Comparison of ENCODE assay signal across 25 cellular contexts in the genomic region with DNA sequence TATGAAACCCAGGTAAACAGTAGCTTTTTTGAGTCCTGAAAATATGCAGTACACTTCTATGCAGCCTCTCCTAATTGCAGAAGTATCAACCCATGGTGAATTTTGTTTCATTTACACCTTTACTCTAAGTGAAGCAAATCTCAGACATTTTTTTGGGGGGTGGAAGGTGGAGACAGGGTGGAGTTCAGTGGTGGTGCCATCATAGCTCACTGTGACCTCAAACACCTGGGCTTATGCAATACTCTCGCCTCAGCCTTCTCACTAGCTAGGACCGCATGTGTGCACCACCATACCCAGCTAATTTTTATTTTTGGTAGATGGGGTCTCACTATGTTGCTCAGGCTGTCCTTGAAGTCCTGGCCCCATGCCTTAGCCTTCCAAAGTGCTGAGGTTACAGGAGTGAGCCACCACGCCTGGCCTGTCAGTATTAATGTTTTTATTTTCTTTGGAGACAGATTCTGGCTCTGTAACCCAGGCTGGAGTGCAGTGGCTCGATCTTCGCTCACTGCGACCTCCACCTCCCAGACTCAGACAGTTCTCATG.
A peak's percentile ranks its signal among the peaks of the same experiment; 100 is the strongest.
DNase-seq lines count a peak whose midpoint lies in the region; ATAC-seq and TF ChIP-seq lines count a peak whose summit lies in the region.
"Had no signal": no experiment of that assay in that cellular context is flagged by ENCODE, and none has a peak within 500 bp of the region (broad histone marks: within the 10 kb centered on the region; RNA-seq: fewer than 3 reads in every experiment).

No MANE protein-coding gene starts in this region.

- no peak overlapping the region for H3K9ac ChIP-seq in KMS-11

- H3K36me3 ChIP-seq in KMS-11 (ENCODE audit: insufficient read depth) (no peaks in the 10 kb centered on the region), neutrophil (no peaks in the 10 kb centered on the region)
- H3K36me3 ChIP-seq: left ventricle myocardium inferior, SJSA1 had no signal

- no peak overlapping the region for H3K4me3 ChIP-seq in KMS-11 (IDR thresholded peaks at IDR 0.05; ENCODE audit: insufficient read depth, low read depth, low read length)
- no peak overlapping the region for H3K4me3 ChIP-seq in neutrophil (ENCODE audit: low read depth in 1 of 2, low read length in 1 of 2)
- H3K4me3 ChIP-seq: left ventricle myocardium inferior, mucosa of descending colon, SJSA1, smooth muscle cell had no signal

- H3K27ac ChIP-seq in KMS-11 = no peak overlapping the region
- peak overlapping the region; percentile 38 for H3K27ac ChIP-seq in neutrophil
- H3K27ac ChIP-seq: left ventricle myocardium inferior, SJSA1, VCaP had no signal

- peaks cover 61% of the 10 kb centered on the region for H3K4me1 ChIP-seq in KMS-11 (ENCODE audit: low read depth, poor library complexity, severe bottlenecking)
- H3K4me1 ChIP-seq in neutrophil (ENCODE audit: control insufficient read depth in 1 of 2, insufficient read depth in 1 of 2, low read depth in 1 of 2, low read length in 1 of 2) = peaks cover 46 to 69% of the 10 kb centered on the region in 2 experiments

- H2AFZ ChIP-seq in KMS-11 (ENCODE audit: low read depth) = no peak overlapping the region

- POLR2A ChIA-PET in activated naive CD8-positive, alpha-beta T cell treated with anti-CD3 and anti-CD28 coated beads, Interleukin-2, amount 10 ng/mL, durations not matched to agents 7 days and 5 days (lab: Charles Lee) = interaction anchor here (0.5 to 1.8 kb wide), 6 partner anchors 9 to 113 kb away, joined by 3 to 10 read pairs (median 4); no protein-coding TSS in a partner anchor

- H3K4me3 Mint-ChIP-seq in activated T-cell treated with anti-CD3 and anti-CD28 coated beads, Interleukin-2, amount 50 U/mL, for 72 hours = peak overlapping the region; percentile 60 to 81
- H3K4me3 Mint-ChIP-seq in activated naive CD8-positive, alpha-beta T cell treated with anti-CD3 and anti-CD28 coated beads, Interleukin-2, amount 10 ng/mL, durations not matched to agents 7 days and 5 days = peak overlapping the region; percentile 7
- H3K4me3 Mint-ChIP-seq: T-helper 1 cell treated with Interleukin-12 subunit alpha and Interleukin-12 subunit beta and Interleukin-4 antibody, amounts not matched to agents 30 μg/mL and 1 μg/mL, for 36 hours had no signal

- no peaks in the 10 kb centered on the region for H3K9me3 Mint-ChIP-seq in activated T-cell treated with anti-CD3 and anti-CD28 coated beads, Interleukin-2, amount 50 U/mL, for 72 hours
- no peaks in the 10 kb centered on the region for H3K9me3 Mint-ChIP-seq in activated naive CD8-positive, alpha-beta T cell treated with anti-CD3 and anti-CD28 coated beads, Interleukin-2, amount 10 ng/mL, durations not matched to agents 7 days and 5 days
- H3K9me3 Mint-ChIP-seq: CD4-positive, CD25-positive, alpha-beta regulatory T cell; T-helper 1 cell treated with Interleukin-12 subunit alpha and Interleukin-12 subunit beta and Interleukin-4 antibody, amounts not matched to agents 30 μg/mL and 1 μg/mL, for 36 hours had no signal

- peak; percentile 31 to 35 for ATAC-seq in activated T-cell treated with anti-CD3 and anti-CD28 coated beads, Interleukin-2, amount 50 U/mL, for 72 hours (replicated peaks in 1 of 2)
- ATAC-seq in activated naive CD8-positive, alpha-beta T cell treated with anti-CD3 and anti-CD28 coated beads, Interleukin-2, amount 10 ng/mL, durations not matched to agents 7 days and 5 days (ENCODE audit: low read depth) = no peak
- ATAC-seq in GM18907 (IDR thresholded peaks at IDR 0.05; ENCODE audit: unreplicated experiment) (no peak), left lobe of liver (no peak)
- ATAC-seq: mucosa of descending colon had no signal

- no peaks in the 10 kb centered on the region for H4K20me1 ChIP-seq in KMS-11 (ENCODE audit: insufficient read depth)

- H3K27ac Mint-ChIP-seq in activated T-cell treated with anti-CD3 and anti-CD28 coated beads, Interleukin-2, amount 50 U/mL, for 72 hours = peak overlapping the region; percentile 82
- H3K27ac Mint-ChIP-seq in activated naive CD8-positive, alpha-beta T cell treated with anti-CD3 and anti-CD28 coated beads, Interleukin-2, amount 10 ng/mL, durations not matched to agents 7 days and 5 days = peak overlapping the region; percentile 40

- H3K27me3 ChIP-seq in KMS-11 (ENCODE audit: insufficient read depth, low read depth) (no peaks in the 10 kb centered on the region), neutrophil (no peaks in the 10 kb centered on the region)
- H3K27me3 ChIP-seq: SJSA1 had no signal

- H3K4me1 Mint-ChIP-seq in activated T-cell treated with anti-CD3 and anti-CD28 coated beads, Interleukin-2, amount 50 U/mL, for 72 hours (ENCODE audit: low read depth) = peaks cover 88% of the 10 kb centered on the region
- H3K4me1 Mint-ChIP-seq in activated naive CD8-positive, alpha-beta T cell treated with anti-CD3 and anti-CD28 coated beads, Interleukin-2, amount 10 ng/mL, durations not matched to agents 7 days and 5 days = peaks cover 75% of the 10 kb centered on the region

- DNase-seq in activated T-cell treated with anti-CD3 and anti-CD28 coated beads, Interleukin-2, amount 50 U/mL, for 72 hours = no peak
- DNase-seq in activated T-cell treated with anti-CD3 and anti-CD28 coated beads for 4 hours (no peak), left lobe of liver (ENCODE audit: low spot score) (no peak), NCI-H748 treated with DMSO at 0.1 percent for 48 hours (lab: John Stamatoyannopoulos, UW) (no peak)
- no peak for DNase-seq in activated naive CD8-positive, alpha-beta T cell treated with anti-CD3 and anti-CD28 coated beads, Interleukin-2, amount 10 ng/mL, durations not matched to agents 7 days and 5 days
- DNase-seq: activated effector memory CD4-positive, alpha-beta T cell treated with anti-CD3 and anti-CD28 coated beads, Interleukin-2, amount 50 U/mL, for 16 hours; CD4-positive, CD25-positive, alpha-beta regulatory T cell; cerebellar nuclear complex; DMS53; effector CD8-positive, alpha-beta T cell; glutamatergic neuron; Karpas-422; left ventricle myocardium inferior; mucosa of descending colon; NCI-H1105; NCI-H526 treated with DMSO at 0.1 percent for 48 hours; nucleus accumbens; stimulated activated CD4-positive, alpha-beta T cell treated with anti-CD3 and anti-CD28 coated beads, Interleukin-4, amount 100 ng/mL, for 24 hours had no signal

- TF ChIP-seq CTCF in KMS-11 (conservative IDR thresholded peaks at IDR 0.05; ENCODE audit: low read depth, low read length) (no peak), neutrophil (IDR thresholded peaks at IDR 0.05) (no peak)

- H3K9me3 ChIP-seq in neutrophil = no peaks in the 10 kb centered on the region
- H3K9me3 ChIP-seq: left ventricle myocardium inferior, mucosa of descending colon, SJSA1 had no signal

- H3K4me2 ChIP-seq in KMS-11 = peak overlapping the region; percentile 26; the same call in 1 of the 2 replicates
- H3K4me2 ChIP-seq: smooth muscle cell had no signal

- peaks cover 19% of the 10 kb centered on the region; the same call in 1 of the 2 replicates for H3K79me2 ChIP-seq in KMS-11 (ENCODE audit: insufficient read depth, low read depth)

- H3K36me3 Mint-ChIP-seq in activated T-cell treated with anti-CD3 and anti-CD28 coated beads, Interleukin-2, amount 50 U/mL, for 72 hours (ENCODE audit: insufficient read depth in 2 of 2) = peaks cover 6 to 20% of the 10 kb centered on the region in 2 donors
- H3K36me3 Mint-ChIP-seq in activated naive CD8-positive, alpha-beta T cell treated with anti-CD3 and anti-CD28 coated beads, Interleukin-2, amount 10 ng/mL, durations not matched to agents 7 days and 5 days = peaks cover 10% of the 10 kb centered on the region

- H3K27me3 Mint-ChIP-seq in activated T-cell treated with anti-CD3 and anti-CD28 coated beads, Interleukin-2, amount 50 U/mL, for 72 hours (ENCODE audit: low read depth) = no peaks in the 10 kb centered on the region
- H3K27me3 Mint-ChIP-seq in activated naive CD8-positive, alpha-beta T cell treated with anti-CD3 and anti-CD28 coated beads, Interleukin-2, amount 10 ng/mL, durations not matched to agents 7 days and 5 days = no peaks in the 10 kb centered on the region
- H3K27me3 Mint-ChIP-seq: CD4-positive, CD25-positive, alpha-beta regulatory T cell had no signal

Comparison
In these comparisons a context has a peak if more than half of its experiments do, and no peak if none do; other contexts are left out.
1. ATAC-seq: peak in activated T-cell treated with anti-CD3 and anti-CD28 coated beads, Interleukin-2, amount 50 U/mL, for 72 hours (2 of 2); none in activated naive CD8-positive, alpha-beta T cell treated with anti-CD3 and anti-CD28 coated beads, Interleukin-2, amount 10 ng/mL, durations not matched to agents 7 days and 5 days (single experiment), GM18907 (single experiment) and left lobe of liver (single experiment).